Comparison of ENCODE assay signal across 12 cellular contexts in genomic region chr6:79335133-79335674, GRCh38.
DNase-seq lines count a peak whose midpoint lies in the region; ATAC-seq, FAIRE-seq and TF ChIP-seq lines count a peak whose summit lies in the region.
"Had no signal": no experiment of that assay in that cellular context is flagged by ENCODE, and none has a peak within 500 bp of the region (broad histone marks: within the 10 kb centered on the region; RNA-seq: fewer than 3 reads in every experiment).

No MANE protein-coding gene starts in this region.

- H4K20me1 ChIP-seq in Karpas-422 (ENCODE audit: insufficient read depth, low read depth, low read length): no peaks in the 10 kb centered on the region

- H3K9me3 ChIP-seq in Karpas-422 (ENCODE audit: low read length) (no peaks in the 10 kb centered on the region), aorta (ENCODE audit: control insufficient read depth, low read length) (no peaks in the 10 kb centered on the region)
- H3K9me3 ChIP-seq: ascending aorta, mucosa of descending colon, thoracic aorta had no signal

- 59 to 74% methylated on average over 2 of the region's 2 CpGs for WGBS in aorta, 2 donors

- H3K27me3 ChIP-seq in Karpas-422 (ENCODE audit: low read length) (no peaks in the 10 kb centered on the region), aorta (ENCODE audit: control insufficient read depth in 1 of 2, insufficient read depth in 2 of 2, low read length in 1 of 2) (no peaks in the 10 kb centered on the region)
- H3K27me3 ChIP-seq: ascending aorta had no signal

- TF ChIP-seq POLR2A in GM12891 (IDR thresholded peaks at IDR 0.05; ENCODE audit: low read depth, low read length): no peak

- H3K4me3 ChIP-seq in Karpas-422 (ENCODE audit: low read length) (no peak overlapping the region), aorta (ENCODE audit: low read length in 2 of 2) (no peak overlapping the region)
- H3K4me3 ChIP-seq: ascending aorta, mucosa of descending colon, thoracic aorta had no signal

- H3K9me2 ChIP-seq in Karpas-422 (replicated peaks; ENCODE audit: insufficient read depth, low read length): no peaks in the 10 kb centered on the region

- DNase-seq in GM12891 (ENCODE audit: insufficient read length, low spot score) (peak; percentile 1), Karpas-422 (peak; percentile 31), SHP77 treated with DMSO at 0.1 percent for 48 hours (lab: John Stamatoyannopoulos, UW) (no peak), cerebellar cortex (ENCODE audit: low spot score) (no peak), aorta (no peak), NCI-H128 (lab: John Stamatoyannopoulos, UW; ENCODE audit: unreplicated experiment) (no peak)
- DNase-seq: mucosa of descending colon had no signal

- no peak overlapping the region for H2AFZ ChIP-seq in Karpas-422 (ENCODE audit: low read length)

- H3K27ac ChIP-seq in Karpas-422 (ENCODE audit: low read length) (no peak overlapping the region), aorta (ENCODE audit: low read depth in 1 of 2, low read length in 2 of 2) (no peak overlapping the region)
- H3K27ac ChIP-seq: ascending aorta, C4-2B, thoracic aorta had no signal

- peak; percentile 59 for FAIRE-seq in GM12891 (lab: Jason Lieb, UNC)

- no peak overlapping the region for H3K4me2 ChIP-seq in Karpas-422 (ENCODE audit: low read depth, low read length, poor library complexity, severe bottlenecking)

- no peak overlapping the region for H3K9ac ChIP-seq in Karpas-422 (ENCODE audit: low read length)

- H3K4me1 ChIP-seq in Karpas-422 (ENCODE audit: low read length) (no peaks in the 10 kb centered on the region), aorta (ENCODE audit: control insufficient read depth in 1 of 2, insufficient read depth in 2 of 2, low read length in 2 of 2) (no peaks in the 10 kb centered on the region)
- H3K4me1 ChIP-seq: ascending aorta had no signal

- H3K79me2 ChIP-seq in Karpas-422 (ENCODE audit: low read length): no peaks in the 10 kb centered on the region

- intact Hi-C loops in aorta (cut with DNase I): loop anchor here in 1 of 2 donors (10.0 kb wide), 1 partner anchor 140 kb away; no protein-coding TSS in a partner anchor

- ATAC-seq in GM19351 (IDR thresholded peaks at IDR 0.05; ENCODE audit: unreplicated experiment) (peak; percentile 90), HG02852 (IDR thresholded peaks at IDR 0.05; ENCODE audit: unreplicated experiment) (peak; percentile 91), aorta (ENCODE audit: low FRiP score) (no peak)
- ATAC-seq: mucosa of descending colon had no signal

- no peaks in the 10 kb centered on the region for H3K36me3 ChIP-seq in Karpas-422 (ENCODE audit: insufficient read depth, low read length)
- no peaks in the 10 kb centered on the region for H3K36me3 ChIP-seq in aorta (ENCODE audit: control insufficient read depth in 1 of 2, insufficient read depth in 2 of 2, low read length in 1 of 2)
- H3K36me3 ChIP-seq: ascending aorta, thoracic aorta had no signal

TF ChIP-seq in GM12891, 5 proteins besides CTCF, POLR2A, EP300 and RAD21:
- TF ChIP-seq TAF1 (IDR thresholded peaks at IDR 0.05; ENCODE audit: low read depth, low read length): no peak
- no peak for TF ChIP-seq POLR2AphosphoS5 (IDR thresholded peaks at IDR 0.05; ENCODE audit: low read depth, low read length)
- TF ChIP-seq PAX5 (IDR thresholded peaks at IDR 0.05; ENCODE audit: insufficient read depth, low read length, severe bottlenecking): no peak
- peak; percentile 19; the same call in 1 of the 2 replicates for TF ChIP-seq POU2F2 (IDR thresholded peaks at IDR 0.05; ENCODE audit: low read depth, low read length)
- TF ChIP-seq SPI1 (IDR thresholded peaks at IDR 0.05; ENCODE audit: low read depth, low read length): peak; percentile 97
TF ChIP-seq in GM12891: peak in this region for 2.

Comparison
In these comparisons a context has a peak if more than half of its experiments do, and no peak if none do; other contexts are left out.
1. DNase-seq: peak in GM12891 (single experiment) and Karpas-422 (single experiment); none in SHP77 treated with DMSO at 0.1 percent for 48 hours (single experiment), cerebellar cortex (single experiment), aorta (0 of 2) and NCI-H128 (single experiment).